In the genomic region with DNA sequence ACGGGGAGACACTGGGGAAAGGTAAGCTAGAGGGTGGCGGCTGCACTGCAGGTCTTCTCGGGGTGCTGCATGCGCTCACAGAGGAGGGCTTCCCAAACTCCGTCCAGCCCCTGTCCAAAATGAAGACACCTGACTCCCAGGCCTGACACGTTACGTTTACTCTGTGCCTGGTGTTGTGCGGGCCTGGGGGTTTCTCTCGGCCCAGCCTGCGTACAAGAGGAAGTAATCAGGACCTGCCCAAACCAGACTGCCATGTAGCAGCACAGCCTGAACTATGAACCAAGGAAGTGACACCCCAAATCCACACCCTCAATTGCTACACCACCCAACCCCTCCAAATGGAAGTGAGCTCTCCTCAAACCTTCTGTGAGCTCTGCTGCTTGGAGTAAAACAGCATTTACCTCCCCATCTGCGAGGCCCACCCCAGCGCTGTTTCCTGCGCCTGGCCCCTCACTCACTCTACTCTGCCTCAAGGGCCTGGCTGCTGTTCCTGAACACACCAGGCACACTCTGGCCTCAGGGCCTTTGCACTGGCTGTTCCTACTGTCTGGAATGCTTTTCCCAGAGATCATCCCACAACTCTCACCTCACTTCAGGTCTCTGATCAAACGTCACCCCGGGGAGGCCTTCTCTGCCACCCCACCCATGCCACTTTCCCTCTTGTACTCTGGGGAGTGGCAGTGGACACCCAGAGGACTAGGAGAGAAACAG, we compare ENCODE assay signal across 12 cellular contexts. TPM values are rescaled to one million over a fixed set of nuclear protein-coding genes. Genes with fewer than 3 reads are reported as not detected.
DNase-seq lines count a peak whose midpoint lies in the region; ATAC-seq and TF ChIP-seq lines count a peak whose summit lies in the region.
"Had no signal": no experiment of that assay in that cellular context is flagged by ENCODE, and none has a peak within 500 bp of the region (broad histone marks: within the 10 kb centered on the region; RNA-seq: fewer than 3 reads in every experiment).

No MANE protein-coding gene starts in this region.

- POLR2A ChIA-PET in RWPE1 (lab: Yijun Ruan, JAX; ENCODE audit: low non-redundant PET), result no interaction called here

- H3K4me2 ChIP-seq in DOHH2 (ENCODE audit: low read length), result peak overlapping the region; percentile 92

- peaks cover 14% of the 10 kb centered on the region for H3K79me2 ChIP-seq in DOHH2 (ENCODE audit: control insufficient read depth, low read length)

- H3K36me3 ChIP-seq in DOHH2 (ENCODE audit: control insufficient read depth, low read length), result peaks cover 29% of the 10 kb centered on the region

- TF ChIP-seq CTCF in DOHH2 (IDR thresholded peaks at IDR 0.05; ENCODE audit: low read depth, low read length, poor library complexity, severe bottlenecking) (no peak), RWPE1 (conservative IDR thresholded peaks at IDR 0.05; ENCODE audit: low read depth) (no peak), mesothelial cell of epicardium (IDR thresholded peaks at IDR 0.05; ENCODE audit: unreplicated experiment) (no peak)

- DNase-seq in RWPE1 (ENCODE audit: low spot score) (no peak), naive B cell (peak; percentile 46), mesothelial cell of epicardium (ENCODE audit: low spot score in 2 of 2, unreplicated experiment in 2 of 2) (no peak), NCI-H1048 (lab: John Stamatoyannopoulos, UW) (no peak)
- DNase-seq in activated effector memory CD4-positive, alpha-beta T cell treated with Interleukin-2 at 50 U/mL for 16 hours, result no peak
- DNase-seq: NCI-H69 had no signal

- H3K27ac ChIP-seq in DOHH2 (ENCODE audit: low read depth, low read length) (peak overlapping the region; percentile 94), RWPE1 (peak overlapping the region; percentile 2; the same call in 1 of the 2 replicates)
- H3K27ac ChIP-seq: SK-N-MC had no signal

- peaks cover 45 to 71% (median 54%) of the 10 kb centered on the region in 3 donors for H3K4me1 Mint-ChIP-seq in naive B cell
- peaks cover 14% of the 10 kb centered on the region for H3K4me1 Mint-ChIP-seq in mesothelial cell of epicardium

- H3F3A ChIP-seq in DOHH2 (ENCODE audit: control insufficient read depth, insufficient read depth), result peaks cover 28% of the 10 kb centered on the region

- H3K27me3 Mint-ChIP-seq in naive B cell, result peaks cover 0 to 5% (median 0%) of the 10 kb centered on the region in 3 donors
- no peaks in the 10 kb centered on the region for H3K27me3 Mint-ChIP-seq in mesothelial cell of epicardium (ENCODE audit: low read depth)

- peak overlapping the region; percentile 72 for H3K4me3 ChIP-seq in DOHH2 (ENCODE audit: low read length)
- H3K4me3 ChIP-seq: body of pancreas, SK-N-MC had no signal

- H3K27ac Mint-ChIP-seq in naive B cell (peak overlapping the region; percentile 96 to 99 (median 97)), mesothelial cell of epicardium (no peak overlapping the region)

- no peaks in the 10 kb centered on the region for H3K9me3 ChIP-seq in DOHH2 (ENCODE audit: control insufficient read depth, insufficient read depth, low read length)
- H3K9me3 ChIP-seq: body of pancreas had no signal

- H3K9me3 Mint-ChIP-seq in naive B cell, result no peaks in the 10 kb centered on the region
- no peaks in the 10 kb centered on the region for H3K9me3 Mint-ChIP-seq in mesothelial cell of epicardium

- CTCF ChIA-PET in RWPE1 (lab: Yijun Ruan, JAX), result interaction anchor here (0.6 to 1.7 kb wide), 2 partner anchors 15 to 56 kb away, joined by 5 read pairs; no protein-coding TSS in a partner anchor

- H3K36me3 Mint-ChIP-seq in naive B cell, result peaks cover 5 to 13% of the 10 kb centered on the region in 2 donors
- peaks cover 17% of the 10 kb centered on the region for H3K36me3 Mint-ChIP-seq in mesothelial cell of epicardium

- peak; percentile 1 for ATAC-seq in GM21381 (IDR thresholded peaks at IDR 0.05; ENCODE audit: unreplicated experiment)
- ATAC-seq in naive B cell (ENCODE audit: low read depth in 2 of 2), result peak; percentile 15 to 22
- no peak for ATAC-seq in HG02571 (IDR thresholded peaks at IDR 0.05; ENCODE audit: unreplicated experiment)
- ATAC-seq: body of pancreas had no signal

- H3K4me3 Mint-ChIP-seq in naive B cell, result peak overlapping the region; percentile 64 to 88 (median 80)
- H3K4me3 Mint-ChIP-seq in mesothelial cell of epicardium, result no peak overlapping the region

- peaks cover 67% of the 10 kb centered on the region for H3K4me1 ChIP-seq in DOHH2 (ENCODE audit: control insufficient read depth, low read length)

- H3K27me3 ChIP-seq in DOHH2 (ENCODE audit: control insufficient read depth, low read length), result no peaks in the 10 kb centered on the region; the same call in 1 of the 2 replicates
- H3K27me3 ChIP-seq: body of pancreas had no signal

- H3K9me2 ChIP-seq in DOHH2 (replicated peaks; ENCODE audit: control insufficient read depth, low read length), result no peaks in the 10 kb centered on the region

- H4K20me1 ChIP-seq in DOHH2 (ENCODE audit: control insufficient read depth, insufficient read depth, low read depth, low read length), result 0 out of 2 replicates have a peak, but pooled peaks cover 9% of the 10 kb centered on the region

RNA-seq across cellular contexts. Expression of gene HSPBP1, which starts 3.0 kb away (rescaled TPM):
- 10 to 100 TPM; 22.6 to 40.0 (median 32.6) TPM for polyA plus RNA-seq in naive B cell (ENCODE audit: low read depth in 6 of 6)
- 28.9 to 30.4 TPM (median 29.1 TPM) in 3 replicates for total RNA-seq in mesothelial cell of epicardium

RNA-seq across cellular contexts. Expression of gene BRSK1, which starts 6.9 kb away (rescaled TPM):
- not detected for polyA plus RNA-seq in naive B cell (ENCODE audit: low read depth in 6 of 6)
- total RNA-seq in mesothelial cell of epicardium, result 38.5 to 46.0 TPM (median 43.4 TPM) in 3 replicates

RNA-seq across cellular contexts. Expression of gene PPP6R1, which starts 18.1 kb away (rescaled TPM):
- 10 to 100 TPM; 21.4 to 81.1 (median 41.1) TPM for polyA plus RNA-seq in naive B cell (ENCODE audit: low read depth in 6 of 6)
- total RNA-seq in mesothelial cell of epicardium, result 70.1 to 73.0 TPM (median 71.5 TPM) in 3 replicates

RNA-seq across cellular contexts. Expression of gene TMEM150B, which starts 48.3 kb away (rescaled TPM):
- not detected for polyA plus RNA-seq in naive B cell (ENCODE audit: low read depth in 6 of 6)
- not detected in 3 replicates for total RNA-seq in mesothelial cell of epicardium
- total RNA-seq: epithelial cell of proximal tubule had no signal

RNA-seq across cellular contexts. Expression of gene TMEM86B, which starts 48.3 kb away (rescaled TPM):
- 1 to 10 TPM in 2 of 6 donors, under 1 TPM in 2, not detected in 2; 0.25 to 1.5 (median 0.76) TPM for polyA plus RNA-seq in naive B cell (ENCODE audit: low read depth in 6 of 6)
- 5.9 to 6.7 TPM (median 6.7 TPM) in 3 replicates for total RNA-seq in mesothelial cell of epicardium
